2 cellular contexts compared by ENCODE assay signal in genomic region chr1:16026723-16027484, GRCh38.
TF ChIP-seq lines count a peak whose summit lies in the region.

No MANE protein-coding gene starts in this region.

TF ChIP-seq in H1, 55 proteins besides CTCF, POLR2A, EP300 and RAD21:
- peak; percentile 34; the same call in 1 of the 2 replicates for TF ChIP-seq TEAD4 (IDR thresholded peaks at IDR 0.05; ENCODE audit: low read depth, low read length)
- TF ChIP-seq RBBP5 (IDR thresholded peaks at IDR 0.05; ENCODE audit: borderline replicate concordance, low read depth, low read length), result 0 out of 2 replicates have a peak, but pooled peaks have one; percentile 36
- TF ChIP-seq CHD2 (IDR thresholded peaks at IDR 0.05; ENCODE audit: low read length), result no peak
- no peak for TF ChIP-seq NANOG (IDR thresholded peaks at IDR 0.05; ENCODE audit: insufficient read depth, low read depth, low read length, poor library complexity, severe bottlenecking)
- TF ChIP-seq BCL11A (IDR thresholded peaks at IDR 0.05; ENCODE audit: low read depth in 2 of 2, low read length in 2 of 2), result no peak
- TF ChIP-seq ASH2L (IDR thresholded peaks at IDR 0.05; ENCODE audit: low read length), result peak; percentile 44
- TF ChIP-seq GTF2F1 (IDR thresholded peaks at IDR 0.05; ENCODE audit: borderline replicate concordance, low read depth, low read length), result no peak
- TF ChIP-seq CEBPB (IDR thresholded peaks at IDR 0.05; ENCODE audit: low read depth, low read length), result no peak
- no peak for TF ChIP-seq RXRA (IDR thresholded peaks at IDR 0.05; ENCODE audit: insufficient read depth, low read depth, low read length)
- no peak for TF ChIP-seq JUND (IDR thresholded peaks at IDR 0.05; ENCODE audit: low read length)

TF ChIP-seq in GM12891, 5 proteins besides CTCF, POLR2A, EP300 and RAD21:
- TF ChIP-seq POU2F2 (IDR thresholded peaks at IDR 0.05; ENCODE audit: low read depth, low read length) (no peak), PAX5 (IDR thresholded peaks at IDR 0.05; ENCODE audit: insufficient read depth, low read length, severe bottlenecking) (no peak), POLR2AphosphoS5 (IDR thresholded peaks at IDR 0.05; ENCODE audit: low read depth, low read length) (no peak), SPI1 (IDR thresholded peaks at IDR 0.05; ENCODE audit: low read depth, low read length) (no peak), TAF1 (IDR thresholded peaks at IDR 0.05; ENCODE audit: low read depth, low read length) (no peak)
